ENCODE assay signal across 16 cellular contexts in the genomic region with DNA sequence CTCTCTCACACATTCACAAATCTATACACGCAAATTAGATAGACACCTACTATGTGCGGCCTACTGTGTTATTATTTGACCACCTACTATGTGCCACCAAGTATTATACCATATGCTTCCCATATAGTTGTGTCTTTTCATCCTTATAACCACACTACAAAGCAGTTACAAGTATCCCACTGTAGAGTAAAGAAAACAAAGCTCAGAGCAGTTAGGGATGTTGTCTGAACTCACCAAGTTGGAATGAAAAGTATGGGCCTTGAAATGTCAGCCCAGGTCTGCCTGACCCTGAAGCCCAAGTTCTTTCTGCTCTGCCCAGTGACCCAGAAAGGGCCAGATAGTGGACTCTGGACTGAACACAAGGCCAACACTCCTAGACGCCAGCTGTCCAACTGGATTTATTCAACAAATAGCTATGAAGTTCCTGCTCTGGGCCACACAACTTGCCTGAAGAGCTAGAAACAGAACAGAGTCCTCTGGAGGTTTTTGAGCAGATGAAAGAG. TPM values are rescaled to one million over a fixed set of nuclear protein-coding genes. Genes with fewer than 3 reads are reported as not detected.
A peak's percentile ranks its signal among the peaks of the same experiment; 100 is the strongest.
DNase-seq lines count a peak whose midpoint lies in the region; ATAC-seq and TF ChIP-seq lines count a peak whose summit lies in the region.
"Had no signal": no experiment of that assay in that cellular context is flagged by ENCODE, and none has a peak within 500 bp of the region (broad histone marks: within the 10 kb centered on the region; RNA-seq: fewer than 3 reads in every experiment).

No MANE protein-coding gene starts in this region.

- H3K4me3 ChIP-seq in breast epithelium: no peak overlapping the region
- H3K4me3 ChIP-seq in brain microvascular endothelial cell (ENCODE audit: low read depth, low read length): no peak overlapping the region
- H3K4me3 ChIP-seq in lower lobe of right lung: no peak overlapping the region
- H3K4me3 ChIP-seq in uterus: no peak overlapping the region
- no peak overlapping the region for H3K4me3 ChIP-seq in PC-3 (ENCODE audit: low read length)
- H3K4me3 ChIP-seq in Karpas-422 (ENCODE audit: low read length): no peak overlapping the region

- no peaks in the 10 kb centered on the region for H3F3A ChIP-seq in PC-3 (ENCODE audit: low read length, unreplicated experiment)

- BruUV-seq in MCF 10A (replicated peaks; lab: Mats Ljungman, UMichigan) (no TSS peak), PC-3 (replicated peaks; lab: Mats Ljungman, UMichigan) (no TSS peak)

- CTCF ChIA-PET in MCF 10A (lab: Yijun Ruan, JAX): interaction anchor here (1.0 kb wide), 1 partner anchor 64 kb away, joined by 3 read pairs; no protein-coding TSS in a partner anchor
- CTCF ChIA-PET in PC-3 (lab: Charles Lee): no interaction called here

- POLR2A ChIA-PET in MCF 10A (lab: Yijun Ruan, JAX) (interaction anchor here (0.8 kb wide), 1 partner anchor 11 kb away, joined by 4 read pairs; no protein-coding TSS in a partner anchor), PC-3 (lab: Charles Lee; ENCODE audit: unreplicated experiment) (no interaction called here)

- H3K27ac ChIP-seq in breast epithelium: peak overlapping the region; percentile 19 to 30
- H3K27ac ChIP-seq in brain microvascular endothelial cell: no peak overlapping the region
- H3K27ac ChIP-seq in lower lobe of right lung: peak overlapping the region; percentile 39
- peak overlapping the region; percentile 41 to 69 for H3K27ac ChIP-seq in uterus
- H3K27ac ChIP-seq in PC-3 (ENCODE audit: low read length): no peak overlapping the region
- H3K27ac ChIP-seq in Karpas-422 (ENCODE audit: low read length): no peak overlapping the region

- H3K9ac ChIP-seq in PC-3 (ENCODE audit: low read length) (no peak overlapping the region), Karpas-422 (ENCODE audit: low read length) (no peak overlapping the region)

- in situ Hi-C loops in brain microvascular endothelial cell (cut with HindIII; ENCODE audit: low pct_ligation_motif_present, low sequenced_read_pairs): no loop called here

- H3K9me2 ChIP-seq in PC-3 (replicated peaks; ENCODE audit: low read length): no peaks in the 10 kb centered on the region
- no peaks in the 10 kb centered on the region for H3K9me2 ChIP-seq in Karpas-422 (replicated peaks; ENCODE audit: insufficient read depth, low read length)

- H3K27me3 ChIP-seq in breast epithelium (no peaks in the 10 kb centered on the region), brain microvascular endothelial cell (replicated peaks) (no peaks in the 10 kb centered on the region), lower lobe of right lung (ENCODE audit: low read depth) (no peaks in the 10 kb centered on the region), uterus (no peaks in the 10 kb centered on the region), PC-3 (ENCODE audit: low read length) (no peaks in the 10 kb centered on the region), Karpas-422 (ENCODE audit: low read length) (no peaks in the 10 kb centered on the region)

- ATAC-seq in lower lobe of right lung (peak; percentile 67 to 76), PC-3 (no peak)
- ATAC-seq: activated CD8-positive, alpha-beta T cell treated with anti-CD3 and anti-CD28 coated beads, Interleukin-2, amount 10 ng/mL, durations not matched to agents 7 days and 5 days; naive thymus-derived CD8-positive, alpha-beta T cell had no signal

- H2AFZ ChIP-seq in PC-3 (ENCODE audit: low read length): no peak overlapping the region
- H2AFZ ChIP-seq in Karpas-422 (ENCODE audit: low read length): no peak overlapping the region

- H3K9me3 ChIP-seq in breast epithelium (no peaks in the 10 kb centered on the region), lower lobe of right lung (no peaks in the 10 kb centered on the region), uterus (no peaks in the 10 kb centered on the region), PC-3 (ENCODE audit: low read length) (no peaks in the 10 kb centered on the region), Karpas-422 (ENCODE audit: low read length) (no peaks in the 10 kb centered on the region)

- no peaks in the 10 kb centered on the region for H3K36me3 Mint-ChIP-seq in MCF 10A (ENCODE audit: insufficient read depth, unreplicated experiment)
- H3K36me3 Mint-ChIP-seq: activated naive CD8-positive, alpha-beta T cell treated with anti-CD3 and anti-CD28 coated beads, Interleukin-2, amount 10 ng/mL, durations not matched to agents 7 days and 5 days; naive thymus-derived CD8-positive, alpha-beta T cell had no signal

- H3K27ac Mint-ChIP-seq in MCF 10A (ENCODE audit: low read depth, unreplicated experiment): no peak overlapping the region
- H3K27ac Mint-ChIP-seq: activated CD8-positive, alpha-beta T cell treated with anti-CD3 and anti-CD28 coated beads, Interleukin-2, amount 10 ng/mL, durations not matched to agents 7 days and 5 days; activated naive CD8-positive, alpha-beta T cell treated with anti-CD3 and anti-CD28 coated beads, Interleukin-2, amount 10 ng/mL, durations not matched to agents 7 days and 5 days had no signal

- peaks cover 24% of the 10 kb centered on the region for H3K4me1 Mint-ChIP-seq in MCF 10A (ENCODE audit: insufficient read depth, unreplicated experiment)
- H3K4me1 Mint-ChIP-seq: activated naive CD8-positive, alpha-beta T cell treated with anti-CD3 and anti-CD28 coated beads, Interleukin-2, amount 10 ng/mL, durations not matched to agents 7 days and 5 days had no signal

- H3K36me3 ChIP-seq in breast epithelium (no peaks in the 10 kb centered on the region), brain microvascular endothelial cell (replicated peaks) (no peaks in the 10 kb centered on the region), lower lobe of right lung (no peaks in the 10 kb centered on the region), uterus (no peaks in the 10 kb centered on the region), PC-3 (ENCODE audit: low read depth, low read length) (no peaks in the 10 kb centered on the region), Karpas-422 (ENCODE audit: insufficient read depth, low read length) (no peaks in the 10 kb centered on the region)

- TF ChIP-seq CTCF in breast epithelium (IDR thresholded peaks at IDR 0.05) (no peak), MCF 10A (IDR thresholded peaks at IDR 0.05; ENCODE audit: unreplicated experiment) (no peak), brain microvascular endothelial cell (IDR thresholded peaks at IDR 0.05; ENCODE audit: low read depth, low read length, missing control alignments) (no peak), lower lobe of right lung (IDR thresholded peaks at IDR 0.05) (no peak), uterus (IDR thresholded peaks at IDR 0.05) (peak in 1 of 4 experiments; percentile 38), PC-3 (conservative IDR thresholded peaks at IDR 0.05; ENCODE audit: low read depth, low read length) (no peak)

- DNase-seq in breast epithelium (ENCODE audit: low spot score in 2 of 2) (no peak), MCF 10A (ENCODE audit: unreplicated experiment) (no peak), brain microvascular endothelial cell (peak; percentile 23), lower lobe of right lung (no peak), uterus (peak; percentile 66 to 79), PC-3 (no peak), NCI-H2081 (lab: John Stamatoyannopoulos, UW) (no peak), Karpas-422 (no peak)
- DNase-seq: activated CD8-positive, alpha-beta T cell treated with anti-CD3 and anti-CD28 coated beads, Interleukin-2, amount 10 ng/mL, durations not matched to agents 7 days and 5 days; activated naive CD8-positive, alpha-beta T cell treated with anti-CD3 and anti-CD28 coated beads, Interleukin-2, amount 10 ng/mL, durations not matched to agents 7 days and 5 days; effector CD8-positive, alpha-beta T cell; naive thymus-derived CD8-positive, alpha-beta T cell; NCI-H187 treated with DMSO at 0.1 percent for 48 hours; stimulated activated naive CD4-positive, alpha-beta T cell had no signal

- TF ChIP-seq POLR2A in breast epithelium (IDR thresholded peaks at IDR 0.05) (no peak), uterus (IDR thresholded peaks at IDR 0.05) (no peak)

- no peaks in the 10 kb centered on the region for H3K79me2 ChIP-seq in PC-3 (ENCODE audit: low read length)
- H3K79me2 ChIP-seq in Karpas-422 (ENCODE audit: low read length): no peaks in the 10 kb centered on the region

- no peaks in the 10 kb centered on the region for H3K9me3 Mint-ChIP-seq in MCF 10A (ENCODE audit: unreplicated experiment)
- H3K9me3 Mint-ChIP-seq: naive thymus-derived CD8-positive, alpha-beta T cell had no signal

- H3K27me3 Mint-ChIP-seq in MCF 10A (ENCODE audit: insufficient read depth, unreplicated experiment): no peaks in the 10 kb centered on the region

- H3K4me2 ChIP-seq in PC-3 (ENCODE audit: low read length) (no peak overlapping the region), Karpas-422 (ENCODE audit: low read depth, low read length, poor library complexity, severe bottlenecking) (no peak overlapping the region)

- intact Hi-C loops in breast epithelium (cut with DNase I; ENCODE audit: low total_unique reads): no loop called here
- intact Hi-C loops in MCF 10A (cut with micrococcal nuclease): no loop called here
- intact Hi-C loops in lower lobe of right lung (cut with DNase I): no loop called here
- intact Hi-C loops in uterus (cut with DNase I; ENCODE audit: low total_unique reads): no loop called here
- intact Hi-C loops in PC-3 (cut with micrococcal nuclease): no loop called here

- H4K20me1 ChIP-seq in PC-3 (ENCODE audit: low read length) (no peaks in the 10 kb centered on the region), Karpas-422 (ENCODE audit: insufficient read depth, low read depth, low read length) (no peaks in the 10 kb centered on the region)

- H3K4me1 ChIP-seq in breast epithelium: peaks cover 0 to 9% of the 10 kb centered on the region in 2 donors
- no peaks in the 10 kb centered on the region for H3K4me1 ChIP-seq in lower lobe of right lung
- peaks cover 5 to 12% of the 10 kb centered on the region in 2 donors for H3K4me1 ChIP-seq in uterus
- H3K4me1 ChIP-seq in PC-3 (ENCODE audit: insufficient read depth, low read length): peaks cover 46% of the 10 kb centered on the region
- no peaks in the 10 kb centered on the region for H3K4me1 ChIP-seq in Karpas-422 (ENCODE audit: low read length)

- H3K4me3 Mint-ChIP-seq in MCF 10A (ENCODE audit: unreplicated experiment): no peak overlapping the region
- H3K4me3 Mint-ChIP-seq: activated CD8-positive, alpha-beta T cell treated with anti-CD3 and anti-CD28 coated beads, Interleukin-2, amount 10 ng/mL, durations not matched to agents 7 days and 5 days; activated naive CD8-positive, alpha-beta T cell treated with anti-CD3 and anti-CD28 coated beads, Interleukin-2, amount 10 ng/mL, durations not matched to agents 7 days and 5 days; naive thymus-derived CD8-positive, alpha-beta T cell had no signal

RNA-seq across cellular contexts. Expression of a gene that starts 8.5 kb away (rescaled TPM):
- total RNA-seq in breast epithelium (not detected), MCF 10A (2022) (not detected in 2 replicates), lower lobe of right lung (not detected), uterus (not detected), PC-3 (2014; rRNA removed) (3.2 and 4.6 TPM in 2 replicates)
- total RNA-seq in Karpas-422 (2014; rRNA removed; shearing (Covaris generic); ENCODE audit: low replicate concordance): not detected in 2 replicates
- total RNA-seq: A172; activated CD8-positive, alpha-beta T cell treated with anti-CD3 and anti-CD28 coated beads, Interleukin-2, amount 10 ng/mL, durations not matched to agents 7 days and 5 days; activated naive CD8-positive, alpha-beta T cell treated with anti-CD3 and anti-CD28 coated beads, Interleukin-2, amount 10 ng/mL, durations not matched to agents 7 days and 5 days; HT-29; naive thymus-derived CD8-positive, alpha-beta T cell had no signal

RNA-seq across cellular contexts. Expression of a gene that starts 18.5 kb away (rescaled TPM):
- total RNA-seq in breast epithelium: not detected
- not detected in 2 replicates for total RNA-seq in MCF 10A (2022)
- not detected for total RNA-seq in lower lobe of right lung
- not detected for total RNA-seq in uterus
- not detected in 2 replicates for total RNA-seq in PC-3 (2014; rRNA removed)
- not detected in 2 replicates for total RNA-seq in Karpas-422 (2014; rRNA removed; shearing (Covaris generic); ENCODE audit: low replicate concordance)
- total RNA-seq: A172; activated CD8-positive, alpha-beta T cell treated with anti-CD3 and anti-CD28 coated beads, Interleukin-2, amount 10 ng/mL, durations not matched to agents 7 days and 5 days; activated naive CD8-positive, alpha-beta T cell treated with anti-CD3 and anti-CD28 coated beads, Interleukin-2, amount 10 ng/mL, durations not matched to agents 7 days and 5 days; HT-29; naive thymus-derived CD8-positive, alpha-beta T cell had no signal

RNA-seq across cellular contexts. Expression of a gene that starts 24.9 kb away (rescaled TPM):
- not detected for total RNA-seq in breast epithelium
- not detected in 2 replicates for total RNA-seq in MCF 10A (2022)
- not detected for total RNA-seq in lower lobe of right lung
- total RNA-seq in uterus: not detected
- total RNA-seq in PC-3 (2014; rRNA removed): not detected in 2 replicates
- total RNA-seq in Karpas-422 (2014; rRNA removed; shearing (Covaris generic); ENCODE audit: low replicate concordance): not detected in 2 replicates
- total RNA-seq: A172; activated CD8-positive, alpha-beta T cell treated with anti-CD3 and anti-CD28 coated beads, Interleukin-2, amount 10 ng/mL, durations not matched to agents 7 days and 5 days; activated naive CD8-positive, alpha-beta T cell treated with anti-CD3 and anti-CD28 coated beads, Interleukin-2, amount 10 ng/mL, durations not matched to agents 7 days and 5 days; HT-29; naive thymus-derived CD8-positive, alpha-beta T cell had no signal

RNA-seq across cellular contexts. Expression of a gene that starts 33.8 kb away (rescaled TPM):
- total RNA-seq in breast epithelium (not detected), MCF 10A (2022) (0.40 and 0.42 TPM in 2 replicates), lower lobe of right lung (not detected), uterus (under 1 TPM in 1 of 4 donors, not detected in 3; 0.28 TPM), PC-3 (2014; rRNA removed) (2.9 and 5.1 TPM in 2 replicates)
- total RNA-seq in Karpas-422 (2014; rRNA removed; shearing (Covaris generic); ENCODE audit: low replicate concordance): not detected in 2 replicates
- total RNA-seq: activated CD8-positive, alpha-beta T cell treated with anti-CD3 and anti-CD28 coated beads, Interleukin-2, amount 10 ng/mL, durations not matched to agents 7 days and 5 days; activated naive CD8-positive, alpha-beta T cell treated with anti-CD3 and anti-CD28 coated beads, Interleukin-2, amount 10 ng/mL, durations not matched to agents 7 days and 5 days; HT-29; naive thymus-derived CD8-positive, alpha-beta T cell had no signal

RNA-seq across cellular contexts. Expression of a gene that starts 46.3 kb away (rescaled TPM):
- not detected for total RNA-seq in breast epithelium
- not detected in 2 replicates for total RNA-seq in MCF 10A (2022)
- not detected for total RNA-seq in lower lobe of right lung
- not detected for total RNA-seq in uterus
- total RNA-seq in PC-3 (2014; rRNA removed): not detected in 2 replicates
- total RNA-seq in Karpas-422 (2014; rRNA removed; shearing (Covaris generic); ENCODE audit: low replicate concordance): not detected in 2 replicates
- total RNA-seq: A172; activated CD8-positive, alpha-beta T cell treated with anti-CD3 and anti-CD28 coated beads, Interleukin-2, amount 10 ng/mL, durations not matched to agents 7 days and 5 days; activated naive CD8-positive, alpha-beta T cell treated with anti-CD3 and anti-CD28 coated beads, Interleukin-2, amount 10 ng/mL, durations not matched to agents 7 days and 5 days; HT-29; naive thymus-derived CD8-positive, alpha-beta T cell had no signal

Comparison
In these comparisons a context has a peak if more than half of its experiments do, and no peak if none do; other contexts are left out.
1. DNase-seq: peak in brain microvascular endothelial cell (single experiment) and uterus (2 of 2); none in breast epithelium (0 of 2), MCF 10A (single experiment), lower lobe of right lung (single experiment), PC-3 (single experiment), NCI-H2081 (0 of 2) and Karpas-422 (single experiment).
2. H3K27ac ChIP-seq: peak in breast epithelium (2 of 2), lower lobe of right lung (single experiment) and uterus (2 of 2); none in brain microvascular endothelial cell (single experiment), PC-3 (single experiment) and Karpas-422 (single experiment).